11 cellular contexts compared by ENCODE assay signal in genomic region chr11:64760759-64761417, GRCh38. TPM values are rescaled to one million over a fixed set of nuclear protein-coding genes. Genes with fewer than 3 reads are reported as not detected.
DNase-seq lines count a peak whose midpoint lies in the region; ATAC-seq, FAIRE-seq and TF ChIP-seq lines count a peak whose summit lies in the region.
"Had no signal": no experiment of that assay in that cellular context is flagged by ENCODE, and none has a peak within 500 bp of the region (broad histone marks: within the 10 kb centered on the region; RNA-seq: fewer than 3 reads in every experiment).

No MANE protein-coding gene starts in this region.

- H3K4me3 ChIP-seq in thyroid gland (replicated peaks in 1 of 3): no peak overlapping the region

- no peaks in the 10 kb centered on the region for H3K9me3 ChIP-seq in thyroid gland
- H3K9me3 ChIP-seq: BE2C had no signal

- H3K4me1 Mint-ChIP-seq in activated naive CD4-positive, alpha-beta T cell treated with anti-CD3 and anti-CD28 coated beads for 36 hours (ENCODE audit: low read depth): peaks cover 58% of the 10 kb centered on the region
- H3K4me1 Mint-ChIP-seq in activated T-cell treated with anti-CD3 and anti-CD28 coated beads, Interleukin-2, amount 50 U/mL, for 72 hours (ENCODE audit: low read depth): peaks cover 52% of the 10 kb centered on the region

- H3K27me3 ChIP-seq in layer of hippocampus (ENCODE audit: control insufficient read depth, insufficient read depth, low read length) (no peaks in the 10 kb centered on the region), thyroid gland (no peaks in the 10 kb centered on the region)
- H3K27me3 ChIP-seq: BE2C had no signal

- no peak for ATAC-seq in activated T-cell treated with anti-CD3 and anti-CD28 coated beads, Interleukin-2, amount 50 U/mL, for 72 hours (replicated peaks in 1 of 2)
- ATAC-seq in GM21529 (IDR thresholded peaks at IDR 0.05; ENCODE audit: unreplicated experiment): no peak

- peaks cover 34% of the 10 kb centered on the region for H3K36me3 Mint-ChIP-seq in activated naive CD4-positive, alpha-beta T cell treated with anti-CD3 and anti-CD28 coated beads for 36 hours (ENCODE audit: low read depth)
- peaks cover 5 to 15% of the 10 kb centered on the region in 2 donors for H3K36me3 Mint-ChIP-seq in activated T-cell treated with anti-CD3 and anti-CD28 coated beads, Interleukin-2, amount 50 U/mL, for 72 hours (ENCODE audit: insufficient read depth in 2 of 2)

- H3K27ac Mint-ChIP-seq in activated naive CD4-positive, alpha-beta T cell treated with anti-CD3 and anti-CD28 coated beads for 36 hours: peak overlapping the region; percentile 85
- H3K27ac Mint-ChIP-seq in activated T-cell treated with anti-CD3 and anti-CD28 coated beads, Interleukin-2, amount 50 U/mL, for 72 hours: peak overlapping the region; percentile 53

- peak overlapping the region; percentile 1 for H3K27ac ChIP-seq in layer of hippocampus (ENCODE audit: low read depth, low read length)
- H3K27ac ChIP-seq in thyroid gland: peak overlapping the region in 2 of 3 donors; percentile 50 to 84
- H3K27ac ChIP-seq: KMS-11 had no signal

- no peak for TF ChIP-seq CTCF in thyroid gland (IDR thresholded peaks at IDR 0.05)
- TF ChIP-seq CTCF in D721Med (IDR thresholded peaks at IDR 0.05; ENCODE audit: insufficient read depth, missing control alignments): no peak

- FAIRE-seq in D721Med (lab: Jason Lieb, UNC): no peak

- intact Hi-C loops in activated naive CD4-positive, alpha-beta T cell treated with anti-CD3 and anti-CD28 coated beads for 36 hours (cut with micrococcal nuclease): no loop called here
- intact Hi-C loops in thyroid gland (cut with DNase I): no loop called here

- H3K9me3 Mint-ChIP-seq in activated naive CD4-positive, alpha-beta T cell treated with anti-CD3 and anti-CD28 coated beads for 36 hours: no peaks in the 10 kb centered on the region
- H3K9me3 Mint-ChIP-seq in activated T-cell treated with anti-CD3 and anti-CD28 coated beads, Interleukin-2, amount 50 U/mL, for 72 hours: no peaks in the 10 kb centered on the region

- no peak overlapping the region for H3K4me3 Mint-ChIP-seq in activated naive CD4-positive, alpha-beta T cell treated with anti-CD3 and anti-CD28 coated beads for 36 hours
- no peak overlapping the region for H3K4me3 Mint-ChIP-seq in activated T-cell treated with anti-CD3 and anti-CD28 coated beads, Interleukin-2, amount 50 U/mL, for 72 hours

- H3K27me3 Mint-ChIP-seq in activated naive CD4-positive, alpha-beta T cell treated with anti-CD3 and anti-CD28 coated beads for 36 hours (ENCODE audit: low read depth): no peaks in the 10 kb centered on the region
- no peaks in the 10 kb centered on the region for H3K27me3 Mint-ChIP-seq in activated T-cell treated with anti-CD3 and anti-CD28 coated beads, Interleukin-2, amount 50 U/mL, for 72 hours (ENCODE audit: low read depth)

- no peak for DNase-seq in activated naive CD4-positive, alpha-beta T cell treated with anti-CD3 and anti-CD28 coated beads for 36 hours
- no peak for DNase-seq in activated naive CD4-positive, alpha-beta T cell treated with Interleukin-2 at 50 U/mL for 16 hours
- peak in 1 of 2 donors; percentile 2 for DNase-seq in activated T-cell treated with anti-CD3 and anti-CD28 coated beads, Interleukin-2, amount 50 U/mL, for 72 hours
- DNase-seq in thyroid gland (no peak), occipital lobe (lab: John Stamatoyannopoulos, UW) (no peak), D721Med (ENCODE audit: insufficient read length, low spot score) (no peak)
- DNase-seq: BE2C; stimulated activated CD4-positive, alpha-beta T cell treated with anti-CD3 and anti-CD28 coated beads, Interleukin-1b, Interleukin-23, amount 100 ng/mL, for 48 hours had no signal

- 77 to 79% methylated on average over 7 of the region's 7 CpGs for WGBS in thyroid gland, 2 donors

- H3K36me3 ChIP-seq in thyroid gland: peaks cover 20 to 32% of the 10 kb centered on the region in 2 donors

- H3K4me1 ChIP-seq in thyroid gland: peaks cover 46 to 66% of the 10 kb centered on the region in 2 donors

- TF ChIP-seq POLR2A in thyroid gland (IDR thresholded peaks at IDR 0.05): no peak

- CTCF ChIA-PET in activated naive CD4-positive, alpha-beta T cell treated with anti-CD3 and anti-CD28 coated beads for 36 hours (lab: Charles Lee): interaction anchor here (0.6 to 2.2 kb wide), 5 partner anchors 8 to 72 kb away, joined by 5 to 13 read pairs (median 9); partner anchors contain the start of gene RASGRP2

RNA-seq across cellular contexts. Expression of gene PYGM, which starts 1.1 kb away (rescaled TPM):
- under 1 TPM; 0.64 to 0.89 TPM for total RNA-seq in activated naive CD4-positive, alpha-beta T cell treated with anti-CD3 and anti-CD28 coated beads for 36 hours
- 1 to 10 TPM; 4.0 to 4.5 TPM for total RNA-seq in activated T-cell treated with anti-CD3 and anti-CD28 coated beads, Interleukin-2, amount 50 U/mL, for 72 hours
- total RNA-seq in thyroid gland (10 to 100 TPM in 1 of 4 donors, 1 to 10 TPM in 3; 4.3 to 14.8 (median 6.7) TPM), occipital lobe (1.2 TPM)

RNA-seq across cellular contexts. Expression of gene RASGRP2, which starts 16.9 kb away (rescaled TPM):
- total RNA-seq in activated naive CD4-positive, alpha-beta T cell treated with anti-CD3 and anti-CD28 coated beads for 36 hours: 1 to 10 TPM; 5.2 to 5.6 TPM
- 10 to 100 TPM; 18.8 to 27.9 TPM for total RNA-seq in activated T-cell treated with anti-CD3 and anti-CD28 coated beads, Interleukin-2, amount 50 U/mL, for 72 hours
- 1 to 10 TPM; 2.8 to 8.9 (median 6.6) TPM for total RNA-seq in thyroid gland
- total RNA-seq in occipital lobe: 36.7 TPM

RNA-seq across cellular contexts. Expression of gene SF1, which starts 17.5 kb away (rescaled TPM):
- 100 to 1,000 TPM; 303 to 320 TPM for total RNA-seq in activated naive CD4-positive, alpha-beta T cell treated with anti-CD3 and anti-CD28 coated beads for 36 hours
- total RNA-seq in activated T-cell treated with anti-CD3 and anti-CD28 coated beads, Interleukin-2, amount 50 U/mL, for 72 hours: 100 to 1,000 TPM; 332 to 337 TPM
- 100 to 1,000 TPM; 171 to 419 (median 297) TPM for total RNA-seq in thyroid gland
- 80.0 TPM for total RNA-seq in occipital lobe

RNA-seq across cellular contexts. Expression of gene NRXN2, which starts 37.9 kb away (rescaled TPM):
- total RNA-seq in activated naive CD4-positive, alpha-beta T cell treated with anti-CD3 and anti-CD28 coated beads for 36 hours: under 1 TPM; 0.24 to 0.35 TPM
- under 1 TPM; 0.37 to 0.55 TPM for total RNA-seq in activated T-cell treated with anti-CD3 and anti-CD28 coated beads, Interleukin-2, amount 50 U/mL, for 72 hours
- 10 to 100 TPM in 1 of 4 donors, 1 to 10 TPM in 3; 2.0 to 12.3 (median 4.8) TPM for total RNA-seq in thyroid gland
- total RNA-seq in occipital lobe: 219 TPM

RNA-seq across cellular contexts. Expression of gene MAP4K2, which starts 42.1 kb away (rescaled TPM):
- total RNA-seq in activated naive CD4-positive, alpha-beta T cell treated with anti-CD3 and anti-CD28 coated beads for 36 hours: 10 to 100 TPM; 69.5 to 73.9 TPM
- 10 to 100 TPM; 74.7 to 84.5 TPM for total RNA-seq in activated T-cell treated with anti-CD3 and anti-CD28 coated beads, Interleukin-2, amount 50 U/mL, for 72 hours
- 10 to 100 TPM; 35.5 to 77.8 (median 37.5) TPM for total RNA-seq in thyroid gland
- 9.8 TPM for total RNA-seq in occipital lobe
